ENCODE assay signal across 9 cellular contexts in the genomic region with DNA sequence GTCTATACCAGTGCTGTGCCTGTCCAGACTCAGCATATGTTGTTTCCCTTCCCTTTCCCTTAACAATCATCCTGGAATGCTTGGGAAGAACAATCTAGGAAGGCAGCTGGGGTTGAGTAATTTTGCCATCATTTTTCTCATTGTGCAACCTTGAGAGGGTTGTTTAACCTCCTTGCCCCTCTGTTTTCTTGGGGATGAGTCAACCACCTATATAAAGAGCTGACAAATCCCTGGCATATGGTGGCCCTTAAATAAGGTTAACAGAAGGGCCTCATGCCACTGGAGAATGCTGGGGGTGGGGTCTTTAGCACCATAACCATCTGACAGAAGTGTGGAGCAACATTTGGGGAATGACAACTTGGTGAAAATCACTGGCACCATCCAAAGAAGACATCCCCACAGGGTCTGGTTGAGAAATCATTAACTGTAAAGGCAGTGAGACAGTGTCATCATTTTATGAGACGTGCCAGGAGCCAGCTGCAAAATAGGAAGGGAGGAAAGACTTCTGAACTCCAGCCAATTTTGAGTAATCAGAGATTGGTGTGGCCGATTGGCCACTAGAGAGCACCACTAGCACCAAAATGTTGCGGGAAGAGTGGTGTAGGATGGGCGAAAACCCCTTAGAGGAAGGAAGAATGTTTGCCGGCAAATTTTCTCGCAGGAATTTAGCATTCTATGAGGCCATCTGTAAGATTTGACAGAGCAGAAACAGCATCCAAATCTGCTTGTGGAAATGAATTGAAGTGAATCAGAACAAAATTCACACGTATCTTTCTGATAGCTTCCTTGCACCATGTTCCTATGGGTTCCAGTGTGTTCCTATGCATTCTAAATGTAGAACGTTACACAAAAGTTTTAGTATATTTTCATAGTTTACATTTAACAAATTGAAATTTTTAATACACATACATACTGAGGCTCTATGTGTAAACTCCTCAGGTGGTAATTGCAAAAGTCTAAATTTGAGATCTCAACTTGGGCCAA.
A peak's percentile ranks its signal among the peaks of the same experiment; 100 is the strongest.
DNase-seq lines count a peak whose midpoint lies in the region; ATAC-seq, FAIRE-seq and TF ChIP-seq lines count a peak whose summit lies in the region.
"Had no signal": no experiment of that assay in that cellular context is flagged by ENCODE, and none has a peak within 500 bp of the region (broad histone marks: within the 10 kb centered on the region; RNA-seq: fewer than 3 reads in every experiment).

No MANE protein-coding gene starts in this region.

- POLR2A ChIA-PET in activated CD4-positive, alpha-beta memory T cell treated with anti-CD3 and anti-CD28 coated beads for 36 hours (lab: Charles Lee): no interaction called here

- no peak overlapping the region for H3K4me3 Mint-ChIP-seq in activated CD4-positive, alpha-beta memory T cell treated with anti-CD3 and anti-CD28 coated beads for 36 hours
- H3K4me3 Mint-ChIP-seq: activated T-helper 17 cell treated with anti-CD3 and anti-CD28 coated beads, Interleukin-2, amount 50 U/mL, for 72 hours had no signal

- intact Hi-C loops in Right ventricle myocardium superior (cut with DNase I) (no loop called here), cardiac septum (cut with DNase I) (no loop called here)
- intact Hi-C loops in activated CD4-positive, alpha-beta memory T cell treated with anti-CD3 and anti-CD28 coated beads for 36 hours (cut with micrococcal nuclease): no loop called here

- peak; percentile 55 for ATAC-seq in Right ventricle myocardium superior (ENCODE audit: poor library complexity)
- no peak for ATAC-seq in GM19351 (IDR thresholded peaks at IDR 0.05; ENCODE audit: unreplicated experiment)
- ATAC-seq: activated T-helper 17 cell treated with anti-CD3 and anti-CD28 coated beads, Interleukin-2, amount 50 U/mL, for 72 hours had no signal

- no peak overlapping the region for H3K27ac Mint-ChIP-seq in activated CD4-positive, alpha-beta memory T cell treated with anti-CD3 and anti-CD28 coated beads for 36 hours
- H3K27ac Mint-ChIP-seq: activated T-helper 17 cell treated with anti-CD3 and anti-CD28 coated beads, Interleukin-2, amount 50 U/mL, for 72 hours had no signal

- TF ChIP-seq CTCF in astrocyte of the cerebellum (IDR thresholded peaks at IDR 0.05; ENCODE audit: low read depth, low read length, missing control alignments): peak; percentile 26

- no peak overlapping the region for H3K4me3 ChIP-seq in astrocyte of the cerebellum (ENCODE audit: low read depth, low read length)

- in situ Hi-C loops in astrocyte of the cerebellum (cut with HindIII; ENCODE audit: low sequenced_read_pairs): no loop called here

- DNase-seq in Right ventricle myocardium superior: no peak
- no peak for DNase-seq in cardiac septum (ENCODE audit: low spot score)
- DNase-seq in astrocyte of the cerebellum (ENCODE audit: low read depth): no peak
- DNase-seq in NCI-H1092 (lab: John Stamatoyannopoulos, UW): no peak
- no peak for DNase-seq in SK-N-DZ (ENCODE audit: low spot score)
- no peak for DNase-seq in activated CD4-positive, alpha-beta memory T cell treated with anti-CD3 and anti-CD28 coated beads for 36 hours

- no peaks in the 10 kb centered on the region for H3K36me3 Mint-ChIP-seq in activated CD4-positive, alpha-beta memory T cell treated with anti-CD3 and anti-CD28 coated beads for 36 hours

- no peaks in the 10 kb centered on the region for H3K4me1 Mint-ChIP-seq in activated CD4-positive, alpha-beta memory T cell treated with anti-CD3 and anti-CD28 coated beads for 36 hours (ENCODE audit: low read depth)
- H3K4me1 Mint-ChIP-seq: activated T-helper 17 cell treated with anti-CD3 and anti-CD28 coated beads, Interleukin-2, amount 50 U/mL, for 72 hours had no signal

- peak; percentile 49 for FAIRE-seq in islet of Langerhans (lab: Jason Lieb, UNC)

- H3K27me3 Mint-ChIP-seq in activated CD4-positive, alpha-beta memory T cell treated with anti-CD3 and anti-CD28 coated beads for 36 hours: peaks cover 27% of the 10 kb centered on the region

- CTCF ChIA-PET in activated CD4-positive, alpha-beta memory T cell treated with anti-CD3 and anti-CD28 coated beads for 36 hours (lab: Charles Lee): no interaction called here

- H3K9me3 Mint-ChIP-seq in activated CD4-positive, alpha-beta memory T cell treated with anti-CD3 and anti-CD28 coated beads for 36 hours: peaks cover 2% of the 10 kb centered on the region
- H3K9me3 Mint-ChIP-seq: activated T-helper 17 cell treated with anti-CD3 and anti-CD28 coated beads, Interleukin-2, amount 50 U/mL, for 72 hours had no signal
